Comparison of ENCODE assay signal across 22 cellular contexts in the genomic region with DNA sequence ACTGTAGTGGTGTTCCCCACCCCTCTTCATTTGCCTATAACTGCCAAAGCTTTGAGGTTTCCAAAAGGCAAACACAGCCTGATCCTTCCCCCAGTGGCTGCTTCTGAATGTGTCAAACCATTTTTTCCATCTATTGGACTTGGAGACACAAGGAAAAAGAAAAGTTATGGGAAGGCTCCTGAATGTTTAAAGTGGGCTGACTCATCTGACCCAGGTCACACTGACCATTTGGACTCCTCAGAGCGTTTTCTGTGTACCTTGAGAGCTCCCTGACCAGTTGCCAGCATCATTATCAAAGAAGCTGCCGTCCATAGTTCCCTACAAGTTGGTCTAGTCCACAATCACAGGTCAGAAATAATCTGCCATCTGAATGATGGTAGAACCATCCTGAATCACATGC.
"Had no signal": no experiment of that assay in that cellular context is flagged by ENCODE, and none has a peak within 500 bp of the region (broad histone marks: within the 10 kb centered on the region; RNA-seq: fewer than 3 reads in every experiment).

No MANE protein-coding gene starts in this region.

- H3K27ac ChIP-seq: heart right ventricle, left ventricle myocardium inferior, neural progenitor cell, ovary had no signal

- H3K4me3 Mint-ChIP-seq: activated CD4-positive, alpha-beta memory T cell treated with anti-CD3 and anti-CD28 coated beads, Interleukin-2, amount 10 ng/mL, durations not matched to agents 7 days and 5 days; activated CD8-positive, alpha-beta memory T cell treated with anti-CD3 and anti-CD28 coated beads, Interleukin-2, amount 10 ng/mL, durations not matched to agents 7 days and 5 days; activated naive CD8-positive, alpha-beta T cell treated with anti-CD3 and anti-CD28 coated beads for 36 hours; activated T-helper 17 cell treated with anti-CD3 and anti-CD28 coated beads, Interleukin-2, amount 50 U/mL, for 72 hours; brain; naive B cell; neural progenitor cell; stimulated activated memory B cell treated with anti-CD40 and anti-IgM and Interleukin-4, amounts not matched to agents 10 μg/mL and 1 μg/mL and 100 μg/mL, for 72 hours had no signal

- H3K27me3 Mint-ChIP-seq: activated CD4-positive, alpha-beta memory T cell treated with anti-CD3 and anti-CD28 coated beads, Interleukin-2, amount 10 ng/mL, durations not matched to agents 7 days and 5 days; activated CD8-positive, alpha-beta memory T cell treated with anti-CD3 and anti-CD28 coated beads, Interleukin-2, amount 10 ng/mL, durations not matched to agents 7 days and 5 days; activated naive CD8-positive, alpha-beta T cell treated with anti-CD3 and anti-CD28 coated beads for 36 hours; activated T-helper 17 cell treated with anti-CD3 and anti-CD28 coated beads, Interleukin-2, amount 50 U/mL, for 72 hours; brain; naive B cell; stimulated activated memory B cell treated with anti-CD40 and anti-IgM and Interleukin-4, amounts not matched to agents 10 μg/mL and 1 μg/mL and 100 μg/mL, for 72 hours had no signal

- H3K9me3 Mint-ChIP-seq: activated CD4-positive, alpha-beta memory T cell treated with anti-CD3 and anti-CD28 coated beads, Interleukin-2, amount 10 ng/mL, durations not matched to agents 7 days and 5 days; activated naive CD8-positive, alpha-beta T cell treated with anti-CD3 and anti-CD28 coated beads for 36 hours had no signal

- ATAC-seq: activated CD8-positive, alpha-beta memory T cell treated with anti-CD3 and anti-CD28 coated beads, Interleukin-2, amount 10 ng/mL, durations not matched to agents 7 days and 5 days; activated T-helper 17 cell treated with anti-CD3 and anti-CD28 coated beads, Interleukin-2, amount 50 U/mL, for 72 hours; heart right ventricle; mucosa of descending colon; sciatic nerve; stimulated activated memory B cell treated with anti-CD40 and anti-IgM and Interleukin-4, amounts not matched to agents 10 μg/mL and 1 μg/mL and 100 μg/mL, for 72 hours had no signal

- H2AFZ ChIP-seq: neural progenitor cell had no signal

- H3K36me3 ChIP-seq: heart right ventricle, left ventricle myocardium inferior, neural progenitor cell, ovary had no signal

- H3K27ac Mint-ChIP-seq: activated CD4-positive, alpha-beta memory T cell treated with anti-CD3 and anti-CD28 coated beads, Interleukin-2, amount 10 ng/mL, durations not matched to agents 7 days and 5 days; activated CD8-positive, alpha-beta memory T cell treated with anti-CD3 and anti-CD28 coated beads, Interleukin-2, amount 10 ng/mL, durations not matched to agents 7 days and 5 days; activated naive CD8-positive, alpha-beta T cell treated with anti-CD3 and anti-CD28 coated beads for 36 hours; activated T-helper 17 cell treated with anti-CD3 and anti-CD28 coated beads, Interleukin-2, amount 50 U/mL, for 72 hours; brain; naive B cell; neural progenitor cell; stimulated activated memory B cell treated with anti-CD40 and anti-IgM and Interleukin-4, amounts not matched to agents 10 μg/mL and 1 μg/mL and 100 μg/mL, for 72 hours had no signal

- H3K36me3 Mint-ChIP-seq: activated CD8-positive, alpha-beta memory T cell treated with anti-CD3 and anti-CD28 coated beads, Interleukin-2, amount 10 ng/mL, durations not matched to agents 7 days and 5 days; activated naive CD8-positive, alpha-beta T cell treated with anti-CD3 and anti-CD28 coated beads for 36 hours; brain; naive B cell; neural progenitor cell; stimulated activated memory B cell treated with anti-CD40 and anti-IgM and Interleukin-4, amounts not matched to agents 10 μg/mL and 1 μg/mL and 100 μg/mL, for 72 hours had no signal

- H3K27me3 ChIP-seq: heart right ventricle, neural progenitor cell, ovary had no signal

- DNase-seq: activated CD4-positive, alpha-beta memory T cell treated with anti-CD3 and anti-CD28 coated beads, Interleukin-2, amount 10 ng/mL, durations not matched to agents 7 days and 5 days; activated CD4-positive, alpha-beta T cell treated with anti-CD3 and anti-CD28 coated beads for 48 hours; activated CD4-positive, CD25-positive, alpha-beta regulatory T cell; activated CD8-positive, alpha-beta memory T cell treated with anti-CD3 and anti-CD28 coated beads, Interleukin-2, amount 10 ng/mL, durations not matched to agents 7 days and 5 days; activated naive CD4-positive, alpha-beta T cell; activated naive CD8-positive, alpha-beta T cell treated with anti-CD3 and anti-CD28 coated beads for 36 hours; amniotic stem cell; caudate nucleus; heart right ventricle; left ventricle myocardium inferior; mammary epithelial cell; mucosa of descending colon; naive B cell; ovary; stimulated activated CD4-positive, alpha-beta T cell treated with anti-CD3 and anti-CD28 coated beads, Interleukin-4, amount 100 ng/mL, for 4 hours; T1000 had no signal

- H3K9ac ChIP-seq: neural progenitor cell had no signal

- H3K4me3 ChIP-seq: heart right ventricle, left ventricle myocardium inferior, mucosa of descending colon, neural progenitor cell, ovary, smooth muscle cell had no signal

- H3K4me1 ChIP-seq: neural progenitor cell had no signal

- H3K4me1 Mint-ChIP-seq: activated CD4-positive, alpha-beta memory T cell treated with anti-CD3 and anti-CD28 coated beads, Interleukin-2, amount 10 ng/mL, durations not matched to agents 7 days and 5 days; activated CD8-positive, alpha-beta memory T cell treated with anti-CD3 and anti-CD28 coated beads, Interleukin-2, amount 10 ng/mL, durations not matched to agents 7 days and 5 days; activated naive CD8-positive, alpha-beta T cell treated with anti-CD3 and anti-CD28 coated beads for 36 hours; activated T-helper 17 cell treated with anti-CD3 and anti-CD28 coated beads, Interleukin-2, amount 50 U/mL, for 72 hours; naive B cell; neural progenitor cell; stimulated activated memory B cell treated with anti-CD40 and anti-IgM and Interleukin-4, amounts not matched to agents 10 μg/mL and 1 μg/mL and 100 μg/mL, for 72 hours had no signal

- H3K4me2 ChIP-seq: neural progenitor cell, smooth muscle cell had no signal

- H3K9me3 ChIP-seq: mucosa of descending colon, ovary had no signal
